ENCODE assay signal across 1 cellular context in genomic region chr3:97910931-97911351, GRCh38.
A peak's percentile ranks its signal among the peaks of the same experiment; 100 is the strongest.
TF ChIP-seq lines count a peak whose summit lies in the region.

No MANE protein-coding gene starts in this region.

TF ChIP-seq in K562, 482 proteins besides CTCF, POLR2A, EP300 and RAD21 (continued from another document and continues in another):
- TF ChIP-seq MGA (IDR thresholded peaks at IDR 0.05), result peak; percentile 36
- no peak for TF ChIP-seq NFIX (CRISPR knock-in tag; IDR thresholded peaks at IDR 0.05; ENCODE audit: low read depth)
- TF ChIP-seq POLR2AphosphoS5 (IDR thresholded peaks at IDR 0.05; ENCODE audit: control insufficient read depth, insufficient read depth, low read depth, low read length), result peak; percentile 51; the same call in 1 of the 2 replicates
- TF ChIP-seq LEF1 (IDR thresholded peaks at IDR 0.05), result peak; percentile 82
- TF ChIP-seq ZNF384 (IDR thresholded peaks at IDR 0.05; ENCODE audit: low read depth, low read length), result no peak
- no peak for TF ChIP-seq KAT8 (IDR thresholded peaks at IDR 0.05; ENCODE audit: low read depth)
- TF ChIP-seq ZKSCAN8 (CRISPR knock-in tag; IDR thresholded peaks at IDR 0.05), result no peak
- TF ChIP-seq DACH1 (IDR thresholded peaks at IDR 0.05; ENCODE audit: partially characterized antibody), result peak; percentile 10
- TF ChIP-seq ZNF140 (CRISPR knock-in tag; IDR thresholded peaks at IDR 0.05), result no peak
- peak in 1 of 2 experiments; percentile 56; a peak in 2 of 4 replicates for TF ChIP-seq MNT (conservative IDR thresholded peaks at IDR 0.05)
- TF ChIP-seq NCOA1 (IDR thresholded peaks at IDR 0.05; ENCODE audit: low read depth), result peak; percentile 53; the same call in 1 of the 2 replicates
- TF ChIP-seq PKNOX1 (IDR thresholded peaks at IDR 0.05), result peak; percentile 9; the same call in 1 of the 2 replicates
- TF ChIP-seq PCBP1 (IDR thresholded peaks at IDR 0.05; ENCODE audit: low read depth, low read length, poor library complexity, severe bottlenecking), result no peak
- peak; percentile 59; the same call in 1 of the 2 replicates for TF ChIP-seq HMG20A (CRISPR knock-in tag; conservative IDR thresholded peaks at IDR 0.05)
- TF ChIP-seq ARID3B (CRISPR knock-in tag; IDR thresholded peaks at IDR 0.05; ENCODE audit: borderline replicate concordance), result no peak
- no peak; the same call in 1 of the 2 replicates for TF ChIP-seq PHB2 (IDR thresholded peaks at IDR 0.05; ENCODE audit: low read depth)
- TF ChIP-seq EHMT2 (IDR thresholded peaks at IDR 0.05), result no peak
- peak in 1 of 2 experiments; percentile 58; a peak in 1 of 4 replicates for TF ChIP-seq TBL1XR1 (IDR thresholded peaks at IDR 0.05; ENCODE audit: low read length in 2 of 2)
- no peak for TF ChIP-seq MCM7 (IDR thresholded peaks at IDR 0.05)
- no peak for TF ChIP-seq JUN (IDR thresholded peaks at IDR 0.05; ENCODE audit: borderline replicate concordance, low read depth, low read length)
- TF ChIP-seq JUN (CRISPR knock-in tag; IDR thresholded peaks at IDR 0.05; ENCODE audit: borderline replicate concordance), result no peak
- no peak for TF ChIP-seq TAF15 (IDR thresholded peaks at IDR 0.05; ENCODE audit: low read depth, low read length)
- TF ChIP-seq BRF1 (IDR thresholded peaks at IDR 0.05; ENCODE audit: borderline replicate concordance, extremely low read depth, insufficient read length), result no peak
- TF ChIP-seq SMARCE1 (IDR thresholded peaks at IDR 0.05), result peak; percentile 64; the same call in 1 of the 2 replicates
- peak; percentile 92 for TF ChIP-seq CBFA2T3 (IDR thresholded peaks at IDR 0.05)
- peak; percentile 54; the same call in 1 of the 2 replicates for TF ChIP-seq SPI1 (IDR thresholded peaks at IDR 0.05; ENCODE audit: borderline replicate concordance, low read depth, low read length)
- TF ChIP-seq CEBPG (CRISPR knock-in tag; IDR thresholded peaks at IDR 0.05), result peak; percentile 61; the same call in 1 of the 2 replicates
- peak; percentile 53 to 66; a peak in 2 of 4 replicates for TF ChIP-seq CEBPG (tag; conservative IDR thresholded peaks at IDR 0.05 in 1 of 2, IDR thresholded peaks at IDR 0.05 in 1 of 2)
- peak; percentile 88 for TF ChIP-seq TCF3 (CRISPR knock-in tag; IDR thresholded peaks at IDR 0.05)
- TF ChIP-seq FOS (IDR thresholded peaks at IDR 0.05; ENCODE audit: extremely low read depth, insufficient read length), result no peak
- TF ChIP-seq PRPF4 (IDR thresholded peaks at IDR 0.05; ENCODE audit: insufficient read depth, low read depth, low read length, poor library complexity, severe bottlenecking), result no peak
- no peak for TF ChIP-seq ZKSCAN3 (CRISPR knock-in tag; IDR thresholded peaks at IDR 0.05)
- no peak for TF ChIP-seq ZNF274 (IDR thresholded peaks at IDR 0.05; ENCODE audit: borderline replicate concordance, low read depth, low read length)
- TF ChIP-seq KDM1A (IDR thresholded peaks at IDR 0.05), result peak; percentile 95 to 98
- no peak for TF ChIP-seq ZNF354B (CRISPR knock-in tag; IDR thresholded peaks at IDR 0.05)
- peak; percentile 62 for TF ChIP-seq PML (IDR thresholded peaks at IDR 0.05; ENCODE audit: low read length)
- no peak for TF ChIP-seq BRD4 (IDR thresholded peaks at IDR 0.05)
- peak; percentile 40; the same call in 1 of the 2 replicates for TF ChIP-seq ELF1 (tag; IDR thresholded peaks at IDR 0.05)
- no peak for TF ChIP-seq ESRRB (CRISPR knock-in tag; IDR thresholded peaks at IDR 0.05; ENCODE audit: borderline replicate concordance)
- TF ChIP-seq HMG20B (CRISPR knock-in tag; IDR thresholded peaks at IDR 0.05), result no peak
- no peak for TF ChIP-seq ZNF507 (tag; conservative IDR thresholded peaks at IDR 0.05)
- TF ChIP-seq STAT6 (CRISPR knock-in tag; IDR thresholded peaks at IDR 0.05), result no peak
- TF ChIP-seq ZBTB7A (IDR thresholded peaks at IDR 0.05; ENCODE audit: borderline replicate concordance, control insufficient read depth, low read depth, low read length), result no peak
- peak; percentile 82 for TF ChIP-seq GATA2 (CRISPR knock-in tag; IDR thresholded peaks at IDR 0.05)
- peak; percentile 47; the same call in 1 of the 2 replicates for TF ChIP-seq ETV1 (tag; conservative IDR thresholded peaks at IDR 0.05; ENCODE audit: low read depth)
- TF ChIP-seq ATF3 (IDR thresholded peaks at IDR 0.05), result 0 out of 2 replicates have a peak, but pooled peaks have one; percentile 18
- no peak for TF ChIP-seq ATF3 (CRISPR knock-in tag; conservative IDR thresholded peaks at IDR 0.05)
- TF ChIP-seq ELF4 (CRISPR knock-in tag; IDR thresholded peaks at IDR 0.05), result no peak
- TF ChIP-seq ZNF699 (CRISPR knock-in tag; IDR thresholded peaks at IDR 0.05; ENCODE audit: insufficient replicate concordance), result no peak
- TF ChIP-seq JUNB (CRISPR knock-in tag; conservative IDR thresholded peaks at IDR 0.05), result no peak
- peak; percentile 58 for TF ChIP-seq MTA2 (IDR thresholded peaks at IDR 0.05; ENCODE audit: low read depth)
- TF ChIP-seq ASH1L (IDR thresholded peaks at IDR 0.05; ENCODE audit: borderline replicate concordance, low read depth, partially characterized antibody), result no peak
- no peak for TF ChIP-seq RFX5 (IDR thresholded peaks at IDR 0.05; ENCODE audit: low read depth, low read length)
